Comparison of ENCODE assay signal across 9 cellular contexts in the genomic region with DNA sequence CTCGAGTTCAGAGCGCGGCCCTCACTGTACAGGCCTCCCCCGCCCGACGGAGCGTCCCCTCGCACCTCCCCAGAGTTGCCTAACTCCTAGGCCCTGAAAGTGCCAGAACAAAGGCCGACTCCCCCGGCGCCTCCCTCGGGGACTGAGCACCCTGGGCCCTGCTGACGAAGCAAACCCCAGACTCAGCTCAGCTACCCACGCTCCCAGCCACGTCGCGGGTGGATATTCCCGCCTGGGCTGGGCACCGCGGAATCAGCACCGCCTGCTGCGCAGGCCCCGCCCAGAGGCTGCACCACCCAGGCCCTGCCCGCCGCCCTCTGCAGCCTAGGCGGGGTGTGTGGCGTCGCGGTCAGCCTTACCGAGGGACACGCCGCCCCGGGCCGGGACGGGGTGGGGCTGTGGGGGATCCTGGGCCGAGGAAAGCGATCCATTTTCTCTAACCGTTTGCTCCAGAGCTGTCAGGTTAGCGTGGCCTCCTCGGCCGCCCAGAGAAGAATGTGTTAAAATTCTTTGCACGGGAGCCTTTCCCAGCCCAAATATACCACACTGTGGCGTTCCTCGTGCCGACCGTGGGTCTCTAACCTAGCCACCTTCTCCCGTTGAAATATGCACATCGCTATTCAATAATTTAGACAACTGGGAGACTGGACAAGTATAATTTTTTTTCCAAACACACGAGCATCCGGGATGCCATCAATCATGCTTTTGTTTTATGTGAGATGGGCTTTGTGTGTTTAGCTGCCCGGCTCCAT. TPM values are rescaled to one million over a fixed set of nuclear protein-coding genes. Genes with fewer than 3 reads are reported as not detected.
DNase-seq lines count a peak whose midpoint lies in the region; ATAC-seq, FAIRE-seq and TF ChIP-seq lines count a peak whose summit lies in the region.
"Had no signal": no experiment of that assay in that cellular context is flagged by ENCODE, and none has a peak within 500 bp of the region (broad histone marks: within the 10 kb centered on the region; RNA-seq: fewer than 3 reads in every experiment).

No MANE protein-coding gene starts in this region.

- intact Hi-C loops in activated T-helper 1 cell treated with anti-CD3 and anti-CD28 coated beads, Interleukin-12 subunit alpha, Interleukin-12 subunit beta, Interleukin-2, Interleukin-4 antibody, amounts not matched to agents 30 ng/mL and 10 ng/mL and 1 ng/mL, durations not matched to agents 14 hours and 24 hours and 36 hours (cut with micrococcal nuclease), result loop anchor here (1.0 to 2.0 kb wide), 3 partner anchors 12 to 37 kb away; no protein-coding TSS in a partner anchor
- intact Hi-C loops in HepG2 (cut with micrococcal nuclease; ENCODE audit: unreplicated experiment), result no loop called here

- in situ Hi-C loops in HepG2 (cut with HindIII; ENCODE audit: extremely low pct_ligation_motif_present, low pct_unique_long_range_greater_than_20kb), result no loop called here

- H3K4me3 ChIP-seq in ACC112 (ENCODE audit: low read depth, low read length) (peak overlapping the region; percentile 24; the same call in 1 of the 2 replicates), H7 (ENCODE audit: insufficient read depth, low read depth, low read length) (peak overlapping the region; percentile 14; the same call in 1 of the 2 replicates), HepG2 (replicated peaks in 1 of 3; ENCODE audit: insufficient read depth in 1 of 3, low read depth in 2 of 3, low read length in 3 of 3) (peak overlapping the region in 1 of 3 experiments; percentile 46; a peak in 1 of 6 replicates)

- CTCF ChIA-PET in HepG2 (lab: Yijun Ruan, JAX; ENCODE audit: low intra/inter-chr PET ratio, low total read pairs), result no interaction called here

- no peaks in the 10 kb centered on the region for H3K36me3 ChIP-seq in ACC112 (ENCODE audit: insufficient read depth, low read length)
- no peaks in the 10 kb centered on the region for H3K36me3 ChIP-seq in H7 (replicated peaks; ENCODE audit: control insufficient read depth, insufficient read depth, low read length)
- no peaks in the 10 kb centered on the region for H3K36me3 ChIP-seq in HepG2 (replicated peaks in 1 of 2; ENCODE audit: control insufficient read depth in 1 of 2, insufficient read depth in 2 of 2, low read length in 2 of 2)

- no peak overlapping the region for H3K4me3 Mint-ChIP-seq in activated T-helper 1 cell treated with anti-CD3 and anti-CD28 coated beads, Interleukin-12 subunit alpha, Interleukin-12 subunit beta, Interleukin-2, Interleukin-4 antibody, amounts not matched to agents 30 ng/mL and 10 ng/mL and 1 ng/mL, durations not matched to agents 14 hours and 24 hours and 36 hours

- H3K27ac Mint-ChIP-seq in activated T-helper 1 cell treated with anti-CD3 and anti-CD28 coated beads, Interleukin-12 subunit alpha, Interleukin-12 subunit beta, Interleukin-2, Interleukin-4 antibody, amounts not matched to agents 30 ng/mL and 10 ng/mL and 1 ng/mL, durations not matched to agents 14 hours and 24 hours and 36 hours, result peak overlapping the region; percentile 82

- no peak for TF ChIP-seq POLR2A in HepG2 (IDR thresholded peaks at IDR 0.05; ENCODE audit: insufficient read depth in 1 of 2, low read depth in 2 of 2, low read length in 2 of 2)

- H3K79me2 ChIP-seq in ACC112 (ENCODE audit: control insufficient read depth, insufficient read depth, low read length, unreplicated experiment), result no peaks in the 10 kb centered on the region
- no peaks in the 10 kb centered on the region for H3K79me2 ChIP-seq in HepG2 (ENCODE audit: insufficient read depth, low read length)

- H3K4me1 Mint-ChIP-seq in activated T-helper 1 cell treated with anti-CD3 and anti-CD28 coated beads, Interleukin-12 subunit alpha, Interleukin-12 subunit beta, Interleukin-2, Interleukin-4 antibody, amounts not matched to agents 30 ng/mL and 10 ng/mL and 1 ng/mL, durations not matched to agents 14 hours and 24 hours and 36 hours (ENCODE audit: low read depth), result peaks cover 7% of the 10 kb centered on the region

- H3K27me3 ChIP-seq in ACC112 (ENCODE audit: insufficient read depth, low read length) (peaks cover 86% of the 10 kb centered on the region), H7 (ENCODE audit: control insufficient read depth, insufficient read depth, low read length) (peaks cover 86% of the 10 kb centered on the region), HepG2 (ENCODE audit: control insufficient read depth in 1 of 2, insufficient read depth in 2 of 2, low read length in 2 of 2) (peaks cover 19 to 72% of the 10 kb centered on the region in 2 experiments)

- BruUV-seq in HepG2 (replicated peaks; lab: Mats Ljungman, UMichigan), result no TSS peak

- peaks cover 64% of the 10 kb centered on the region for H3K27me3 Mint-ChIP-seq in activated T-helper 1 cell treated with anti-CD3 and anti-CD28 coated beads, Interleukin-12 subunit alpha, Interleukin-12 subunit beta, Interleukin-2, Interleukin-4 antibody, amounts not matched to agents 30 ng/mL and 10 ng/mL and 1 ng/mL, durations not matched to agents 14 hours and 24 hours and 36 hours (ENCODE audit: insufficient read depth)

- H3K4me1 ChIP-seq in ACC112 (ENCODE audit: control insufficient read depth, insufficient read depth, low read length, unreplicated experiment) (no peaks in the 10 kb centered on the region), HepG2 (ENCODE audit: insufficient read depth, low read length) (peaks cover 9% of the 10 kb centered on the region; the same call in 1 of the 2 replicates)

- peak overlapping the region; percentile 26; the same call in 1 of the 2 replicates for H3K4me2 ChIP-seq in HepG2 (ENCODE audit: low read depth, low read length)

- ATAC-seq in HepG2 (peak; percentile 78), GM18498 (IDR thresholded peaks at IDR 0.05; ENCODE audit: unreplicated experiment) (no peak), GM18502 (IDR thresholded peaks at IDR 0.05; ENCODE audit: poor library complexity, unreplicated experiment) (no peak), GM21447 (IDR thresholded peaks at IDR 0.05; ENCODE audit: unreplicated experiment) (no peak)

- no peaks in the 10 kb centered on the region; the same call in 1 of the 2 replicates for H4K20me1 ChIP-seq in HepG2 (ENCODE audit: insufficient read depth, low read length)

- DNase-seq in H7, result peak; percentile 83
- no peak for DNase-seq in activated T-helper 1 cell treated with anti-CD3 and anti-CD28 coated beads, Interleukin-12 subunit alpha, Interleukin-12 subunit beta, Interleukin-2, Interleukin-4 antibody, amounts not matched to agents 30 ng/mL and 10 ng/mL and 1 ng/mL, durations not matched to agents 14 hours and 24 hours and 36 hours (ENCODE audit: low spot score)
- no peak for DNase-seq in HepG2 (ENCODE audit: low spot score)
- no peak for DNase-seq in hepatic stellate cell (ENCODE audit: low spot score)

- peaks cover 3% of the 10 kb centered on the region for H3K36me3 Mint-ChIP-seq in activated T-helper 1 cell treated with anti-CD3 and anti-CD28 coated beads, Interleukin-12 subunit alpha, Interleukin-12 subunit beta, Interleukin-2, Interleukin-4 antibody, amounts not matched to agents 30 ng/mL and 10 ng/mL and 1 ng/mL, durations not matched to agents 14 hours and 24 hours and 36 hours (ENCODE audit: low read depth)

- no peak for FAIRE-seq in HepG2 (lab: Jason Lieb, UNC)
- FAIRE-seq: colon had no signal

- TF ChIP-seq EP300 in HepG2 (IDR thresholded peaks at IDR 0.05; ENCODE audit: low read depth in 2 of 2, low read length in 2 of 2), result no peak
- TF ChIP-seq EP300 in HepG2 (CRISPR knock-in tag; IDR thresholded peaks at IDR 0.05; ENCODE audit: borderline replicate concordance), result no peak

- TF ChIP-seq RAD21 in HepG2 (CRISPR knock-in tag; IDR thresholded peaks at IDR 0.05), result no peak

- H3K9me3 ChIP-seq in HepG2 (ENCODE audit: low read length), result no peaks in the 10 kb centered on the region

- H3K9me3 Mint-ChIP-seq in activated T-helper 1 cell treated with anti-CD3 and anti-CD28 coated beads, Interleukin-12 subunit alpha, Interleukin-12 subunit beta, Interleukin-2, Interleukin-4 antibody, amounts not matched to agents 30 ng/mL and 10 ng/mL and 1 ng/mL, durations not matched to agents 14 hours and 24 hours and 36 hours, result peaks cover 4% of the 10 kb centered on the region

- H3K9ac ChIP-seq in HepG2 (ENCODE audit: insufficient read depth, low read depth, low read length), result no peak overlapping the region

- H2AFZ ChIP-seq in ACC112 (ENCODE audit: low read length, unreplicated experiment) (no peak overlapping the region), HepG2 (ENCODE audit: low read length) (no peak overlapping the region)

- POLR2A ChIA-PET in HepG2 (lab: Yijun Ruan, JAX), result no interaction called here

- H3K27ac ChIP-seq in ACC112 (ENCODE audit: low read depth, low read length) (no peak overlapping the region), HepG2 (ENCODE audit: extremely low read length, insufficient read depth, low read length) (no peak overlapping the region)

- TF ChIP-seq CTCF in HepG2 (CRISPR knock-in tag; IDR thresholded peaks at IDR 0.05), result no peak

- WGBS in HepG2 (ENCODE audit: low lambda C conversion rate), result 5% methylated on average over 25 of the region's 51 CpGs

RNA-seq across cellular contexts. Expression of a gene that starts 31.4 kb away (rescaled TPM):
- total RNA-seq in H7 (2014; rRNA removed; shearing (Covaris generic)), result not detected in 2 replicates
- total RNA-seq in activated T-helper 1 cell treated with anti-CD3 and anti-CD28 coated beads, Interleukin-12 subunit alpha, Interleukin-12 subunit beta, Interleukin-2, Interleukin-4 antibody, amounts not matched to agents 30 ng/mL and 10 ng/mL and 1 ng/mL, durations not matched to agents 14 hours and 24 hours and 36 hours, result not detected in 2 replicates
- not detected in 2 replicates for total RNA-seq in HepG2 (2016; rRNA removed; fragmentation: Illumina TruSeq; extraction: Trizol)
- total RNA-seq in HepG2 (2016; cell fraction: cytosol; rRNA removed; fragmentation: Illumina TruSeq; extraction: Trizol; ENCODE audit: low read depth), result not detected in 2 replicates
- not detected in 2 replicates for total RNA-seq in HepG2 (2016; cell fraction: insoluble cytoplasmic fraction; rRNA removed; fragmentation: Illumina TruSeq; extraction: Trizol)
- total RNA-seq in HepG2 (2016; cell fraction: membrane; rRNA removed; fragmentation: Illumina TruSeq; extraction: Trizol), result not detected in 2 replicates
- total RNA-seq in HepG2 (2016; cell fraction: nucleus; rRNA removed; fragmentation: Illumina TruSeq; extraction: Trizol), result not detected in 2 replicates
- polyA plus RNA-seq in HepG2 (2011; rRNA removed), result not detected in 2 replicates
- polyA plus RNA-seq in HepG2 (2011; cell fraction: cytosol; rRNA removed), result 0.04 and 0.09 TPM in 2 replicates
- polyA plus RNA-seq in HepG2 (2011; cell fraction: nucleus; rRNA removed), result not detected in 2 replicates
- not detected in 2 replicates for polyA plus RNA-seq in HepG2 (2012)
- not detected in 2 replicates for polyA plus RNA-seq in HepG2 (2016; cell fraction: cytosol; fragmentation: Illumina TruSeq; extraction: Trizol; ENCODE audit: low read depth)
- polyA plus RNA-seq in HepG2 (2016; cell fraction: insoluble cytoplasmic fraction; fragmentation: Illumina TruSeq; extraction: Trizol; ENCODE audit: low read depth), result not detected in 2 replicates
- polyA plus RNA-seq in HepG2 (2016; cell fraction: membrane; fragmentation: Illumina TruSeq; extraction: Trizol; ENCODE audit: low read depth), result not detected in 2 replicates
- not detected in 2 replicates for polyA plus RNA-seq in HepG2 (2016; cell fraction: nucleus; fragmentation: Illumina TruSeq; extraction: Trizol; ENCODE audit: insufficient read depth, low read depth)
- 48.3 TPM in 1 of 2 replicates, not detected in the other for polyA minus RNA-seq in HepG2 (2011; rRNA and poly(A)+ RNA removed; ENCODE audit: low replicate concordance)
- 0.99 and 2.1 TPM in 2 replicates for polyA minus RNA-seq in HepG2 (2011; cell fraction: cytosol; rRNA and poly(A)+ RNA removed)
- polyA minus RNA-seq in HepG2 (2011; cell fraction: nucleus; rRNA and poly(A)+ RNA removed), result 0.25 and 1.2 TPM in 2 replicates
